In genomic region chr16:969508-970378, GRCh38 we compare ENCODE assay signal across 8 cellular contexts. TPM values are rescaled to one million over a fixed set of nuclear protein-coding genes. Genes with fewer than 3 reads are reported as not detected.
DNase-seq lines count a peak whose midpoint lies in the region; ATAC-seq, FAIRE-seq and TF ChIP-seq lines count a peak whose summit lies in the region.

No MANE protein-coding gene starts in this region.

- CTCF ChIA-PET in CD4-positive, alpha-beta T cell (lab: Charles Lee) = no interaction called here

- H3K4me3 ChIP-seq in astrocyte (ENCODE audit: insufficient read depth, low read depth, low read length) = peak overlapping the region; percentile 66

- no peaks in the 10 kb centered on the region for H3K27me3 ChIP-seq in CD4-positive, alpha-beta T cell (ENCODE audit: control insufficient read depth, insufficient read depth, low read length)
- peaks cover 14% of the 10 kb centered on the region for H3K27me3 ChIP-seq in astrocyte (ENCODE audit: insufficient read depth, low read length)

- H3K4me1 ChIP-seq in astrocyte (ENCODE audit: insufficient read depth, low read length) = peaks cover 5% of the 10 kb centered on the region

- peaks cover 39% of the 10 kb centered on the region for H3K4me1 Mint-ChIP-seq in CD4-positive, alpha-beta T cell (ENCODE audit: low read depth)
- H3K4me1 Mint-ChIP-seq in astrocyte (ENCODE audit: low read depth, unreplicated experiment) = no peaks in the 10 kb centered on the region
- H3K4me1 Mint-ChIP-seq in stimulated activated effector memory CD8-positive, alpha-beta T cell treated with anti-CD3 and anti-CD28 coated beads, Interleukin-12 subunit alpha, Interleukin-12 subunit beta, amount 100 ng/mL, for 72 hours = peaks cover 18% of the 10 kb centered on the region

- no peak for TF ChIP-seq CTCF in CD4-positive, alpha-beta T cell (IDR thresholded peaks at IDR 0.05)
- TF ChIP-seq CTCF in astrocyte (IDR thresholded peaks at IDR 0.05; ENCODE audit: insufficient read depth, low read depth, low read length) = no peak

- intact Hi-C loops in CD4-positive, alpha-beta T cell (cut with DNase I, micrococcal nuclease) = loop anchor here in 1 of 2 experiments (1.0 to 5.0 kb wide), 3 partner anchors 162 to 183 kb away; partner anchors contain the start of genes CACNA1H, CHTF18 and RPUSD1

- H3K36me3 Mint-ChIP-seq in CD4-positive, alpha-beta T cell (ENCODE audit: low read depth) = peaks cover 30% of the 10 kb centered on the region
- H3K36me3 Mint-ChIP-seq in astrocyte (ENCODE audit: low read depth, unreplicated experiment) = peaks cover 18% of the 10 kb centered on the region
- H3K36me3 Mint-ChIP-seq in stimulated activated effector memory CD8-positive, alpha-beta T cell treated with anti-CD3 and anti-CD28 coated beads, Interleukin-12 subunit alpha, Interleukin-12 subunit beta, amount 100 ng/mL, for 72 hours = peaks cover 18% of the 10 kb centered on the region

- peak overlapping the region; percentile 90 for H3K9ac ChIP-seq in astrocyte (ENCODE audit: low read length)

- no peak for ATAC-seq in CD4-positive, alpha-beta T cell (ENCODE audit: poor library complexity)
- ATAC-seq in HG03139 (IDR thresholded peaks at IDR 0.05; ENCODE audit: unreplicated experiment) (peak; percentile 4), HG03439 (IDR thresholded peaks at IDR 0.05; ENCODE audit: unreplicated experiment) (no peak)
- ATAC-seq in stimulated activated effector memory CD8-positive, alpha-beta T cell treated with anti-CD3 and anti-CD28 coated beads, Interleukin-12 subunit alpha, Interleukin-12 subunit beta, amount 100 ng/mL, for 72 hours = peak; percentile 9

- POLR2A ChIA-PET in CD4-positive, alpha-beta T cell (lab: Charles Lee) = interaction anchor here (1.0 to 1.5 kb wide), 2 partner anchors 12 to 28 kb away, joined by 6 read pairs; partner anchors contain the start of gene SOX8

- H3K36me3 ChIP-seq in astrocyte (ENCODE audit: insufficient read depth, low read length) = no peaks in the 10 kb centered on the region

- H4K20me1 ChIP-seq in astrocyte (ENCODE audit: insufficient read depth, low read length) = peaks cover 11% of the 10 kb centered on the region

- TF ChIP-seq POLR2A in H54 (IDR thresholded peaks at IDR 0.05; ENCODE audit: low read depth, low read length) = no peak

- peak overlapping the region; percentile 100 for H2AFZ ChIP-seq in astrocyte (ENCODE audit: low read depth, low read length)

- no peaks in the 10 kb centered on the region for H3K9me3 Mint-ChIP-seq in CD4-positive, alpha-beta T cell
- H3K9me3 Mint-ChIP-seq in astrocyte (ENCODE audit: unreplicated experiment) = peaks cover 8% of the 10 kb centered on the region
- H3K9me3 Mint-ChIP-seq in stimulated activated effector memory CD8-positive, alpha-beta T cell treated with anti-CD3 and anti-CD28 coated beads, Interleukin-12 subunit alpha, Interleukin-12 subunit beta, amount 100 ng/mL, for 72 hours = no peaks in the 10 kb centered on the region

- FAIRE-seq in astrocyte (lab: Jason Lieb, UNC) = no peak
- no peak for FAIRE-seq in H54 (lab: Jason Lieb, UNC)

- peaks cover 8% of the 10 kb centered on the region for H3K79me2 ChIP-seq in astrocyte (ENCODE audit: insufficient read depth, low read length)

- H3K9me3 ChIP-seq in CD4-positive, alpha-beta T cell (ENCODE audit: control insufficient read depth, low read length) = no peaks in the 10 kb centered on the region
- H3K9me3 ChIP-seq in astrocyte (ENCODE audit: insufficient read depth, low read depth, low read length) = peaks cover 13% of the 10 kb centered on the region

- peak overlapping the region; percentile 20 for H3K27ac Mint-ChIP-seq in CD4-positive, alpha-beta T cell
- peak overlapping the region; percentile 41 for H3K27ac Mint-ChIP-seq in astrocyte (ENCODE audit: unreplicated experiment)
- H3K27ac Mint-ChIP-seq in stimulated activated effector memory CD8-positive, alpha-beta T cell treated with anti-CD3 and anti-CD28 coated beads, Interleukin-12 subunit alpha, Interleukin-12 subunit beta, amount 100 ng/mL, for 72 hours = peak overlapping the region; percentile 43

- H3K4me2 ChIP-seq in astrocyte (ENCODE audit: low read length) = peak overlapping the region; percentile 93

- no peaks in the 10 kb centered on the region for H3K27me3 Mint-ChIP-seq in CD4-positive, alpha-beta T cell
- peaks cover 14% of the 10 kb centered on the region for H3K27me3 Mint-ChIP-seq in astrocyte (ENCODE audit: low read depth, unreplicated experiment)

- H3K4me3 Mint-ChIP-seq in CD4-positive, alpha-beta T cell = peak overlapping the region; percentile 86
- H3K4me3 Mint-ChIP-seq in astrocyte (ENCODE audit: unreplicated experiment) = peak overlapping the region; percentile 84
- H3K4me3 Mint-ChIP-seq in stimulated activated effector memory CD8-positive, alpha-beta T cell treated with anti-CD3 and anti-CD28 coated beads, Interleukin-12 subunit alpha, Interleukin-12 subunit beta, amount 100 ng/mL, for 72 hours = peak overlapping the region; percentile 65

- H3K27ac ChIP-seq in CD4-positive, alpha-beta T cell (ENCODE audit: low read depth, low read length) = peak overlapping the region; percentile 53
- H3K27ac ChIP-seq in astrocyte (ENCODE audit: low read depth, low read length) = no peak overlapping the region

- no peak for DNase-seq in CD4-positive, alpha-beta T cell
- DNase-seq in astrocyte (ENCODE audit: low read depth) (no peak), iPS-NIHi7 (ENCODE audit: extremely low spot score) (peak; percentile 40), NCI-H524 treated with DMSO at 0.1 percent for 48 hours (lab: John Stamatoyannopoulos, UW) (no peak), H54 (ENCODE audit: insufficient read length, low spot score) (no peak)
- DNase-seq in stimulated activated effector memory CD8-positive, alpha-beta T cell treated with anti-CD3 and anti-CD28 coated beads, Interleukin-12 subunit alpha, Interleukin-12 subunit beta, amount 100 ng/mL, for 72 hours (ENCODE audit: low spot score in 2 of 2) = no peak

RNA-seq across cellular contexts. Expression of gene LMF1, which starts 1.0 kb away (rescaled TPM):
- 10 to 100 TPM; 26.8 to 27.6 TPM for total RNA-seq in CD4-positive, alpha-beta T cell
- total RNA-seq in astrocyte = 12.6 and 15.0 TPM in 2 replicates

RNA-seq across cellular contexts. Expression of gene SOX8, which starts 11.8 kb away (rescaled TPM):
- total RNA-seq in CD4-positive, alpha-beta T cell = 1 to 10 TPM; 1.4 to 2.3 TPM
- total RNA-seq in astrocyte = 0.70 and 0.98 TPM in 2 replicates

Comparison
In these comparisons a context has a peak if more than half of its experiments do, and no peak if none do; other contexts are left out.
1. ATAC-seq: peak in HG03139 (single experiment) and stimulated activated effector memory CD8-positive, alpha-beta T cell treated with anti-CD3 and anti-CD28 coated beads, Interleukin-12 subunit alpha, Interleukin-12 subunit beta, amount 100 ng/mL, for 72 hours (single experiment); none in CD4-positive, alpha-beta T cell (single experiment) and HG03439 (single experiment).
2. Peak in every context shown above with its lines, with median percentiles within 50 percentile points of each other: H3K27ac Mint-ChIP-seq and H3K4me3 Mint-ChIP-seq.